ENCODE assay signal across 9 cellular contexts in genomic region chr19:10764340-10764894, GRCh38. TPM values are rescaled to one million over a fixed set of nuclear protein-coding genes. Genes with fewer than 3 reads are reported as not detected.
A peak's percentile ranks its signal among the peaks of the same experiment; 100 is the strongest.
DNase-seq lines count a peak whose midpoint lies in the region; ATAC-seq, FAIRE-seq and TF ChIP-seq lines count a peak whose summit lies in the region.
"Had no signal": no experiment of that assay in that cellular context is flagged by ENCODE, and none has a peak within 500 bp of the region (broad histone marks: within the 10 kb centered on the region; RNA-seq: fewer than 3 reads in every experiment).

No MANE protein-coding gene starts in this region.

- H3K4me1 ChIP-seq in kidney (ENCODE audit: control insufficient read depth in 1 of 2, insufficient read depth in 1 of 2, low read depth in 1 of 2, low read length in 2 of 2) (peaks cover 81 to 82% of the 10 kb centered on the region in 2 donors), small intestine (ENCODE audit: control insufficient read depth in 2 of 2, insufficient read depth in 1 of 2, low read depth in 1 of 2, low read length in 1 of 2) (peaks cover 16 to 23% of the 10 kb centered on the region in 2 donors)

- no peak for TF ChIP-seq CTCF in activated CD8-positive, alpha-beta T cell treated with anti-CD3 and anti-CD28 coated beads for 36 hours (IDR thresholded peaks at IDR 0.05)
- TF ChIP-seq CTCF in RWPE1 (conservative IDR thresholded peaks at IDR 0.05; ENCODE audit: low read depth) (no peak), kidney (IDR thresholded peaks at IDR 0.05; ENCODE audit: borderline replicate concordance, extremely low read depth, insufficient read depth) (no peak)

- H3K27ac ChIP-seq in RWPE1: peak overlapping the region; percentile 64; the same call in 1 of the 2 replicates
- H3K27ac ChIP-seq in kidney (ENCODE audit: low read depth in 2 of 2, low read length in 2 of 2): peak overlapping the region; percentile 92 to 97
- peak overlapping the region; percentile 92 to 94 for H3K27ac ChIP-seq in small intestine (ENCODE audit: low read depth in 1 of 2, low read length in 1 of 2)

- H3K9me3 ChIP-seq in kidney (ENCODE audit: control insufficient read depth in 1 of 2, low read length in 2 of 2) (no peaks in the 10 kb centered on the region), small intestine (ENCODE audit: control insufficient read depth, low read depth) (no peaks in the 10 kb centered on the region)

- peak overlapping the region in 1 of 2 donors; percentile 69 for H3K9ac ChIP-seq in kidney (ENCODE audit: low read length in 2 of 2)

- no peak for ATAC-seq in activated CD8-positive, alpha-beta T cell treated with anti-CD3 and anti-CD28 coated beads, Interleukin-2, amount 10 ng/mL, durations not matched to agents 7 days and 5 days
- ATAC-seq in activated CD8-positive, alpha-beta T cell treated with anti-CD3 and anti-CD28 coated beads for 36 hours: no peak
- ATAC-seq in GM19397 (IDR thresholded peaks at IDR 0.05; ENCODE audit: unreplicated experiment) (no peak), GM18868 (IDR thresholded peaks at IDR 0.05; ENCODE audit: unreplicated experiment) (no peak)

- no peak overlapping the region for H3K4me3 Mint-ChIP-seq in activated CD8-positive, alpha-beta T cell treated with anti-CD3 and anti-CD28 coated beads, Interleukin-2, amount 10 ng/mL, durations not matched to agents 7 days and 5 days
- H3K4me3 Mint-ChIP-seq in activated CD8-positive, alpha-beta T cell treated with anti-CD3 and anti-CD28 coated beads for 36 hours: no peak overlapping the region

- FAIRE-seq in kidney (lab: Jason Lieb, UNC): no peak
- no peak for FAIRE-seq in small intestine (lab: Jason Lieb, UNC)

- intact Hi-C loops in activated CD8-positive, alpha-beta T cell treated with anti-CD3 and anti-CD28 coated beads for 36 hours (cut with micrococcal nuclease): no loop called here
- intact Hi-C loops in kidney (cut with DNase I): no loop called here

- no peak for DNase-seq in activated CD8-positive, alpha-beta T cell treated with anti-CD3 and anti-CD28 coated beads, Interleukin-2, amount 10 ng/mL, durations not matched to agents 7 days and 5 days
- DNase-seq in activated CD8-positive, alpha-beta T cell treated with anti-CD3 and anti-CD28 coated beads for 36 hours: no peak
- DNase-seq in RWPE1 (ENCODE audit: low spot score) (no peak), kidney (peak; percentile 91), small intestine (peak; percentile 96)
- DNase-seq in activated CD8-positive, alpha-beta memory T cell treated with anti-CD3 and anti-CD28 coated beads, Interleukin-2, amount 50 U/mL, for 4 hours: no peak
- DNase-seq: activated CD4-positive, CD25-positive, alpha-beta regulatory T cell treated with anti-CD3 and anti-CD28 coated beads, Interleukin-2, amount 50 U/mL, for 72 hours had no signal

- H3K27me3 Mint-ChIP-seq in activated CD8-positive, alpha-beta T cell treated with anti-CD3 and anti-CD28 coated beads, Interleukin-2, amount 10 ng/mL, durations not matched to agents 7 days and 5 days (ENCODE audit: low read depth): no peaks in the 10 kb centered on the region
- no peaks in the 10 kb centered on the region for H3K27me3 Mint-ChIP-seq in activated CD8-positive, alpha-beta T cell treated with anti-CD3 and anti-CD28 coated beads for 36 hours

- H3K4me3 ChIP-seq in kidney (ENCODE audit: low read length in 2 of 2): no peak overlapping the region
- no peak overlapping the region for H3K4me3 ChIP-seq in small intestine (ENCODE audit: low read depth in 1 of 2, low read length in 2 of 2)

- H3K36me3 ChIP-seq in kidney (ENCODE audit: control insufficient read depth in 1 of 2, insufficient read depth in 2 of 2, low read length in 2 of 2) (peaks cover 4 to 8% of the 10 kb centered on the region in 2 donors), small intestine (ENCODE audit: control insufficient read depth in 2 of 2, insufficient read depth in 2 of 2, low read length in 2 of 2) (no peaks in the 10 kb centered on the region)

- CTCF ChIA-PET in activated CD8-positive, alpha-beta T cell treated with anti-CD3 and anti-CD28 coated beads, Interleukin-2, amount 10 ng/mL, durations not matched to agents 7 days and 5 days (lab: Charles Lee): interaction anchor here (3.3 kb wide), 1 partner anchor 47 kb away, joined by 13 read pairs; the partner anchor contains the start of gene DNM2
- CTCF ChIA-PET in activated CD8-positive, alpha-beta T cell treated with anti-CD3 and anti-CD28 coated beads for 36 hours (lab: Charles Lee): interaction anchor here (1.4 kb wide), 1 partner anchor 37 kb away, joined by 3 read pairs; no protein-coding TSS in a partner anchor
- CTCF ChIA-PET in RWPE1 (lab: Yijun Ruan, JAX): interaction anchor here (0.5 to 0.7 kb wide), 2 partner anchors 63 to 359 kb away, joined by 4 read pairs; no protein-coding TSS in a partner anchor

- POLR2A ChIA-PET in activated CD8-positive, alpha-beta T cell treated with anti-CD3 and anti-CD28 coated beads, Interleukin-2, amount 10 ng/mL, durations not matched to agents 7 days and 5 days (lab: Charles Lee): interaction anchor here (0.6 to 1.0 kb wide), 2 partner anchors 9 to 59 kb away, joined by 3 to 5 read pairs; no protein-coding TSS in a partner anchor
- POLR2A ChIA-PET in activated CD8-positive, alpha-beta T cell treated with anti-CD3 and anti-CD28 coated beads for 36 hours (lab: Charles Lee): no interaction called here
- POLR2A ChIA-PET in RWPE1 (lab: Yijun Ruan, JAX; ENCODE audit: low non-redundant PET): no interaction called here

- peaks cover 68% of the 10 kb centered on the region for H3K4me1 Mint-ChIP-seq in activated CD8-positive, alpha-beta T cell treated with anti-CD3 and anti-CD28 coated beads, Interleukin-2, amount 10 ng/mL, durations not matched to agents 7 days and 5 days (ENCODE audit: low read depth)
- H3K4me1 Mint-ChIP-seq in activated CD8-positive, alpha-beta T cell treated with anti-CD3 and anti-CD28 coated beads for 36 hours (ENCODE audit: low read depth): peaks cover 53% of the 10 kb centered on the region

- H3K27ac Mint-ChIP-seq in activated CD8-positive, alpha-beta T cell treated with anti-CD3 and anti-CD28 coated beads, Interleukin-2, amount 10 ng/mL, durations not matched to agents 7 days and 5 days: peak overlapping the region; percentile 89
- H3K27ac Mint-ChIP-seq in activated CD8-positive, alpha-beta T cell treated with anti-CD3 and anti-CD28 coated beads for 36 hours: no peak overlapping the region

- WGBS in small intestine, 3 donors: 33 to 71% (median 44%) methylated on average over 9 of the region's 9 CpGs

- peaks cover 63% of the 10 kb centered on the region for H3K36me3 Mint-ChIP-seq in activated CD8-positive, alpha-beta T cell treated with anti-CD3 and anti-CD28 coated beads, Interleukin-2, amount 10 ng/mL, durations not matched to agents 7 days and 5 days (ENCODE audit: low read depth)
- peaks cover 24% of the 10 kb centered on the region for H3K36me3 Mint-ChIP-seq in activated CD8-positive, alpha-beta T cell treated with anti-CD3 and anti-CD28 coated beads for 36 hours (ENCODE audit: low read depth)

- H3K27me3 ChIP-seq in small intestine (ENCODE audit: control insufficient read depth in 2 of 2, insufficient read depth in 2 of 2, low read length in 2 of 2): no peaks in the 10 kb centered on the region

- no peaks in the 10 kb centered on the region for H3K9me3 Mint-ChIP-seq in activated CD8-positive, alpha-beta T cell treated with anti-CD3 and anti-CD28 coated beads, Interleukin-2, amount 10 ng/mL, durations not matched to agents 7 days and 5 days (ENCODE audit: insufficient read depth)
- no peaks in the 10 kb centered on the region for H3K9me3 Mint-ChIP-seq in activated CD8-positive, alpha-beta T cell treated with anti-CD3 and anti-CD28 coated beads for 36 hours

RNA-seq across cellular contexts. Expression of gene DNM2, which starts 46.5 kb away (rescaled TPM):
- total RNA-seq in activated CD8-positive, alpha-beta T cell treated with anti-CD3 and anti-CD28 coated beads, Interleukin-2, amount 10 ng/mL, durations not matched to agents 7 days and 5 days: 100 to 1,000 TPM; 239 to 240 TPM
- 100 to 1,000 TPM; 151 to 153 TPM for total RNA-seq in activated CD8-positive, alpha-beta T cell treated with anti-CD3 and anti-CD28 coated beads for 36 hours
- total RNA-seq in kidney: 226 TPM
- 79.0 TPM for polyA plus RNA-seq in kidney (ENCODE audit: insufficient read depth, low read depth, low replicate concordance)
- polyA plus RNA-seq in small intestine: 100 to 1,000 TPM; 146 to 248 (median 186) TPM

Comparison
In these comparisons a context has a peak if more than half of its experiments do, and no peak if none do; other contexts are left out.
1. DNase-seq: peak in kidney (single experiment) and small intestine (single experiment); none in activated CD8-positive, alpha-beta T cell treated with anti-CD3 and anti-CD28 coated beads, Interleukin-2, amount 10 ng/mL, durations not matched to agents 7 days and 5 days (single experiment), activated CD8-positive, alpha-beta T cell treated with anti-CD3 and anti-CD28 coated beads for 36 hours (single experiment), RWPE1 (single experiment) and activated CD8-positive, alpha-beta memory T cell treated with anti-CD3 and anti-CD28 coated beads, Interleukin-2, amount 50 U/mL, for 4 hours (single experiment).
2. Peak in every context shown above with its lines, with median percentiles within 50 percentile points of each other: H3K27ac ChIP-seq.